8 cellular contexts compared by ENCODE assay signal in the genomic region with DNA sequence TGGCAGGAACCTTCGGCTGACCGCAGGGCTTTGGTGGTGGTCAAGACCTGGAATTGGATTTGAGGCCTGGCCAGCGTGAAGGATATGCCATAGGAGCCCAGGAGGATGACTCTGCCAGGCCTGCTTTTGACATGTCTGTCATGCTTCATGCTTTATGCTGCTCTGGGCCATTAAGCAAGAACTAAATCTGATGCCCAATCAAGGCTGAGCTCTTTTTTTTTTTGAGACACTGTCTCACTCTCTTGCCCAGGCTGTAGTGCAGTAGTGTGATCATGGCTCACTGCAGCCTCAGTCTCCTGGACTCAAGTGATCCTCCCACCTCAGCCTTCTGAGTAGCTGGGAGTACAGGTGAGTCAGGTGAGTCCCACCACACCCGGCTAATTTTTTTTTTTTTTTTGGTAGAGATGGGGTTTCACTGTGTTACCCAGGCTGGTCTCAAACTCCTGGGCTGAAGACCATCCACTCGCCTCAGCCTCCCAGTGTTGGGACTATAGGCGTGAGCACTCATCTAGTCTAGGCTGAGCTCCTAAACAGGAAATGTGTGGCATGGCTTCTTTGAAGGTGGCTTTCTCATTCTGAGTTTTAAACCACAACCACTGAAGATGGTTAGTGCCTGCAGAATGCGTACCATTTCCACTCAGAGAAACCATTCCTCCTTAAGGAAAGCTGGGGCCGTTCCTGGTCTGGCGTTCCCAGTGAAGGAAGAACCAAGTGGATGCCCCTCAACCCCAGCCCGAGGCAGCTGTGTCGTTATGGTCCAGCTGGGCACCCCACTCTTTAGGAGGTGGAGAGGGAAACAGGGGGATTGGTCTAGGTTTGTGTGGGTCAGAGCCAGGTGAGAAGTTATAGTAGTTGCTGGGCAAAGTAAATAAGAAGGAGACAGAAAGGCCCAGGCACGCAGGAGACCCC. TPM values are rescaled to one million over a fixed set of nuclear protein-coding genes. Genes with fewer than 3 reads are reported as not detected.
DNase-seq lines count a peak whose midpoint lies in the region; ATAC-seq and TF ChIP-seq lines count a peak whose summit lies in the region.

No MANE protein-coding gene starts in this region.

- CTCF ChIA-PET in WTC11 (lab: Charles Lee) = interaction anchor here (0.6 to 1.6 kb wide), 3 partner anchors 26 to 142 kb away, joined by 3 to 4 read pairs (median 3); no protein-coding TSS in a partner anchor

- H3K36me3 ChIP-seq in esophagus squamous epithelium = no peaks in the 10 kb centered on the region
- H3K36me3 ChIP-seq in osteoblast (ENCODE audit: insufficient read depth, low read length) = no peaks in the 10 kb centered on the region

- TF ChIP-seq POLR2A in esophagus squamous epithelium (IDR thresholded peaks at IDR 0.05) = no peak

- no peaks in the 10 kb centered on the region for H3K27me3 ChIP-seq in esophagus squamous epithelium
- no peaks in the 10 kb centered on the region for H3K27me3 ChIP-seq in osteoblast (ENCODE audit: insufficient read depth, low read length)

- H3K9me3 ChIP-seq in esophagus squamous epithelium (no peaks in the 10 kb centered on the region), osteoblast (ENCODE audit: low read depth, low read length) (no peaks in the 10 kb centered on the region)

- peak overlapping the region; percentile 80 for H3K4me3 Mint-ChIP-seq in activated CD4-positive, alpha-beta T cell treated with anti-CD3 and anti-CD28 coated beads, Interleukin-2, amount 10 ng/mL, durations not matched to agents 24 days and 14 days
- H3K4me3 Mint-ChIP-seq in WTC11 = no peak overlapping the region

- no peak for TF ChIP-seq CTCF in esophagus squamous epithelium (IDR thresholded peaks at IDR 0.05)
- TF ChIP-seq CTCF in WTC11 (IDR thresholded peaks at IDR 0.05) = no peak
- TF ChIP-seq CTCF in osteoblast (IDR thresholded peaks at IDR 0.05; ENCODE audit: extremely low read depth, low read depth, low read length) = no peak

- H3K27ac ChIP-seq in esophagus squamous epithelium (peak overlapping the region; percentile 83 to 94 (median 90)), osteoblast (ENCODE audit: low read depth, low read length) (no peak overlapping the region)

- POLR2A ChIA-PET in WTC11 (lab: Charles Lee) = no interaction called here

- peak; percentile 24 for ATAC-seq in GM21447 (IDR thresholded peaks at IDR 0.05; ENCODE audit: unreplicated experiment)
- ATAC-seq in WTC11 = no peak

- peaks cover 46% of the 10 kb centered on the region for H3K36me3 Mint-ChIP-seq in activated CD4-positive, alpha-beta T cell treated with anti-CD3 and anti-CD28 coated beads, Interleukin-2, amount 10 ng/mL, durations not matched to agents 24 days and 14 days (ENCODE audit: low read depth)
- H3K36me3 Mint-ChIP-seq in WTC11 = peaks cover 4% of the 10 kb centered on the region

- no peak overlapping the region for H3K4me2 ChIP-seq in osteoblast (ENCODE audit: insufficient read depth, low read length)

- no peak overlapping the region for H2AFZ ChIP-seq in osteoblast (ENCODE audit: low read length)

- 81 to 93% methylated on average over 4 to 9 of the region's 12 CpGs for WGBS in esophagus squamous epithelium, 2 donors

- peak; percentile 92 for DNase-seq in activated CD4-positive, alpha-beta T cell treated with anti-CD3 and anti-CD28 coated beads, Interleukin-2, amount 10 ng/mL, durations not matched to agents 24 days and 14 days
- DNase-seq in esophagus squamous epithelium (lab: John Stamatoyannopoulos, UW) (no peak), COR-L47 (lab: John Stamatoyannopoulos, UW) (no peak), WTC11 (ENCODE audit: low spot score) (no peak), osteoblast (ENCODE audit: insufficient read length, low spot score, missing footprints) (no peak), putamen (ENCODE audit: low spot score) (no peak)
- DNase-seq in stimulated activated naive CD4-positive, alpha-beta T cell treated with Interleukin-2 at 50 U/mL for 16 hours (lab: John Stamatoyannopoulos, UW) = peak; percentile 62

- H3K79me2 ChIP-seq in osteoblast (ENCODE audit: insufficient read depth, low read length) = no peaks in the 10 kb centered on the region

- H3K4me1 Mint-ChIP-seq in activated CD4-positive, alpha-beta T cell treated with anti-CD3 and anti-CD28 coated beads, Interleukin-2, amount 10 ng/mL, durations not matched to agents 24 days and 14 days = peaks cover 67% of the 10 kb centered on the region
- peaks cover 36% of the 10 kb centered on the region for H3K4me1 Mint-ChIP-seq in WTC11

- peak overlapping the region; percentile 100 for H3K27ac Mint-ChIP-seq in activated CD4-positive, alpha-beta T cell treated with anti-CD3 and anti-CD28 coated beads, Interleukin-2, amount 10 ng/mL, durations not matched to agents 24 days and 14 days
- no peak overlapping the region for H3K27ac Mint-ChIP-seq in WTC11

- peaks cover 21% of the 10 kb centered on the region for H3K9me3 Mint-ChIP-seq in activated CD4-positive, alpha-beta T cell treated with anti-CD3 and anti-CD28 coated beads, Interleukin-2, amount 10 ng/mL, durations not matched to agents 24 days and 14 days
- H3K9me3 Mint-ChIP-seq in WTC11 = peaks cover 4% of the 10 kb centered on the region

- H3K4me3 ChIP-seq in esophagus squamous epithelium (no peak overlapping the region), osteoblast (ENCODE audit: insufficient read depth, low read length) (no peak overlapping the region)

- peaks cover 20 to 47% (median 31%) of the 10 kb centered on the region in 3 donors for H3K4me1 ChIP-seq in esophagus squamous epithelium
- H3K4me1 ChIP-seq in osteoblast (ENCODE audit: insufficient read depth, low read length) = peaks cover 25% of the 10 kb centered on the region

- peaks cover 3% of the 10 kb centered on the region for H3K27me3 Mint-ChIP-seq in activated CD4-positive, alpha-beta T cell treated with anti-CD3 and anti-CD28 coated beads, Interleukin-2, amount 10 ng/mL, durations not matched to agents 24 days and 14 days
- H3K27me3 Mint-ChIP-seq in WTC11 (ENCODE audit: low read depth) = no peaks in the 10 kb centered on the region

- no peaks in the 10 kb centered on the region for H4K20me1 ChIP-seq in osteoblast (ENCODE audit: insufficient read depth, low read length)

- intact Hi-C loops in activated CD4-positive, alpha-beta T cell treated with anti-CD3 and anti-CD28 coated beads, Interleukin-2, amount 10 ng/mL, durations not matched to agents 24 days and 14 days (cut with micrococcal nuclease) = loop anchor here (2.0 kb wide), 1 partner anchor 249 kb away; no protein-coding TSS in a partner anchor
- intact Hi-C loops in esophagus squamous epithelium (cut with DNase I) = loop anchor here (10.0 kb wide), 2 partner anchors 125 to 255 kb away; partner anchors contain the start of genes MRPS6 and SLC5A3

TF ChIP-seq in WTC11, 78 proteins besides CTCF, POLR2A, EP300 and RAD21:
- TF ChIP-seq GABPB1 (CRISPR knock-in tag; IDR thresholded peaks at IDR 0.05) (no peak), NFATC4 (CRISPR knock-in tag; IDR thresholded peaks at IDR 0.05) (no peak), ZNF138 (CRISPR knock-in tag; conservative IDR thresholded peaks at IDR 0.05) (no peak), ARID4B (CRISPR knock-in tag; IDR thresholded peaks at IDR 0.05; ENCODE audit: borderline replicate concordance) (no peak)
- TF ChIP-seq, protein P1, sequence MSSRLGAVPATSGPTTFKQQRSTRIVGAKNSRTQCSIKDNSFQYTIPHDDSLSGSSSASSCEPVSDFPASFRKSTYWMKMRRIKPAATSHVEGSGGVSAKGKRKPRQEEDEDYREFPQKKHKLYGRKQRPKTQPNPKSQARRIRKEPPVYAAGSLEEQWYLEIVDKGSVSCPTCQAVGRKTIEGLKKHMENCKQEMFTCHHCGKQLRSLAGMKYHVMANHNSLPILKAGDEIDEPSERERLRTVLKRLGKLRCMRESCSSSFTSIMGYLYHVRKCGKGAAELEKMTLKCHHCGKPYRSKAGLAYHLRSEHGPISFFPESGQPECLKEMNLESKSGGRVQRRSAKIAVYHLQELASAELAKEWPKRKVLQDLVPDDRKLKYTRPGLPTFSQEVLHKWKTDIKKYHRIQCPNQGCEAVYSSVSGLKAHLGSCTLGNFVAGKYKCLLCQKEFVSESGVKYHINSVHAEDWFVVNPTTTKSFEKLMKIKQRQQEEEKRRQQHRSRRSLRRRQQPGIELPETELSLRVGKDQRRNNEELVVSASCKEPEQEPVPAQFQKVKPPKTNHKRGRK (CRISPR knock-in tag; IDR thresholded peaks at IDR 0.05; ENCODE audit: borderline replicate concordance) = no peak
TF ChIP-seq in WTC11: peak in this region for 0.

RNA-seq across cellular contexts. Expression of gene ATP5PO, which starts 34.2 kb away (rescaled TPM):
- 172 and 194 TPM in 2 replicates for total RNA-seq in activated CD4-positive, alpha-beta T cell treated with anti-CD3 and anti-CD28 coated beads, Interleukin-2, amount 10 ng/mL, durations not matched to agents 24 days and 14 days
- total RNA-seq in esophagus squamous epithelium = 100 to 1,000 TPM; 184 to 354 (median 297) TPM
- total RNA-seq in WTC11 (2021) = 264 to 296 TPM (median 293 TPM) in 3 replicates
- total RNA-seq in osteoblast = 115 and 128 TPM in 2 replicates

Comparison
In these comparisons a context has a peak if more than half of its experiments do, and no peak if none do; other contexts are left out.
1. DNase-seq: peak in activated CD4-positive, alpha-beta T cell treated with anti-CD3 and anti-CD28 coated beads, Interleukin-2, amount 10 ng/mL, durations not matched to agents 24 days and 14 days (single experiment) and stimulated activated naive CD4-positive, alpha-beta T cell treated with Interleukin-2 at 50 U/mL for 16 hours (single experiment); none in esophagus squamous epithelium (single experiment), COR-L47 (single experiment), WTC11 (single experiment), osteoblast (single experiment) and putamen (single experiment).